Comparison of ENCODE assay signal across 8 cellular contexts in the genomic region with DNA sequence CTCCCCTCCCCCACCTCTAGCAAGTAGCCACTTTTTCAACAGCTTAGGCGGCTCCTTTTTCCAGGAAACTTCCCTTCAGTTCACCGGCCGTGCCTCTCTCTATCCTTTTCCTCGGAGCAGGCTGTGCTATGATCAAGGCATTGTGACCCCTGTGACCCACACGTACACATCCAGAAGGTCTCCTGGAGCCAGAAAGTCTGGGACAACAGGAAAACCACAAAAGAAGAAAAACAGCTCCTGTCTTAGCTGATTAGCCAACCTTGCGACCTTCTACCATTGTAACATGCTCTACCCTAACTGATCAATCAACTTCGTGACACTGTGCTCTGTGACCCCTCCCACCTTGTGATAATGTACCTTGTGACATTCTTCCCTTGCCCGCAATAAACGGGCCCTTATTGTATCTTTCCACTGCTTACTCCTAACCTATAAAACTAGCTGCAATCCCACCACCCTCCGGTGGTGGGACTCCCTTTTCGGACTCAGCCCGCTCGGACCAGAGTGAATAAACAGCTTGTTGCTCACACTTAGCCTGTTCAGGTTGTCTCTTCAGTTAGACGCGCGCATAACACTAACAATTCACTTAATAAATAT. TPM values are rescaled to one million over a fixed set of nuclear protein-coding genes. Genes with fewer than 3 reads are reported as not detected.
DNase-seq lines count a peak whose midpoint lies in the region; ATAC-seq and TF ChIP-seq lines count a peak whose summit lies in the region.

No MANE protein-coding gene starts in this region.

- H3K36me3 ChIP-seq in breast epithelium: no peaks in the 10 kb centered on the region
- no peaks in the 10 kb centered on the region for H3K36me3 ChIP-seq in skeletal muscle satellite cell (ENCODE audit: insufficient read depth, low read length)

- H3K27me3 ChIP-seq in breast epithelium (no peaks in the 10 kb centered on the region), skeletal muscle satellite cell (ENCODE audit: control insufficient read depth, insufficient read depth, low read length) (no peaks in the 10 kb centered on the region)

- intact Hi-C loops in breast epithelium (cut with DNase I; ENCODE audit: low total_unique reads): loop anchor here (5.0 kb wide), 1 partner anchor 39 kb away; no protein-coding TSS in a partner anchor

- H3K4me3 Mint-ChIP-seq in T-helper 1 cell treated with Interleukin-12 subunit alpha and Interleukin-12 subunit beta and Interleukin-4 antibody, amounts not matched to agents 30 μg/mL and 1 μg/mL, for 36 hours: peak overlapping the region; percentile 89

- H3K9me3 ChIP-seq in breast epithelium: no peaks in the 10 kb centered on the region
- no peaks in the 10 kb centered on the region for H3K9me3 ChIP-seq in skeletal muscle satellite cell (replicated peaks; ENCODE audit: low read length)

- DNase-seq in DMS53 (lab: John Stamatoyannopoulos, UW): peak; percentile 92
- DNase-seq in GOT3 (lab: John Stamatoyannopoulos, UW): peak; percentile 22
- DNase-seq in NCI-H1105 (lab: John Stamatoyannopoulos, UW): peak; percentile 66
- DNase-seq in breast epithelium (ENCODE audit: low spot score in 2 of 2): peak in 1 of 2 donors; percentile 39
- peak; percentile 65 for DNase-seq in iPS-NIHi11 (ENCODE audit: low spot score)

- peak overlapping the region; percentile 96 for H3K27ac Mint-ChIP-seq in T-helper 1 cell treated with Interleukin-12 subunit alpha and Interleukin-12 subunit beta and Interleukin-4 antibody, amounts not matched to agents 30 μg/mL and 1 μg/mL, for 36 hours

- no peaks in the 10 kb centered on the region for H3K9me3 Mint-ChIP-seq in T-helper 1 cell treated with Interleukin-12 subunit alpha and Interleukin-12 subunit beta and Interleukin-4 antibody, amounts not matched to agents 30 μg/mL and 1 μg/mL, for 36 hours

- peaks cover 49% of the 10 kb centered on the region for H3K4me1 Mint-ChIP-seq in T-helper 1 cell treated with Interleukin-12 subunit alpha and Interleukin-12 subunit beta and Interleukin-4 antibody, amounts not matched to agents 30 μg/mL and 1 μg/mL, for 36 hours (ENCODE audit: low read depth)

- H3K9ac ChIP-seq in skeletal muscle satellite cell (ENCODE audit: low read depth, low read length): peak overlapping the region; percentile 79

- H3K36me3 Mint-ChIP-seq in T-helper 1 cell treated with Interleukin-12 subunit alpha and Interleukin-12 subunit beta and Interleukin-4 antibody, amounts not matched to agents 30 μg/mL and 1 μg/mL, for 36 hours (ENCODE audit: low read depth): peaks cover 8% of the 10 kb centered on the region

- H3K4me1 ChIP-seq in breast epithelium (no peaks in the 10 kb centered on the region), skeletal muscle satellite cell (ENCODE audit: control insufficient read depth, insufficient read depth, low read length) (peaks cover 14% of the 10 kb centered on the region)

- H3K4me2 ChIP-seq in skeletal muscle satellite cell (ENCODE audit: low read length): peak overlapping the region; percentile 92

- no peak for ATAC-seq in GM19463 (IDR thresholded peaks at IDR 0.05; ENCODE audit: unreplicated experiment)

- H3K27me3 Mint-ChIP-seq in T-helper 1 cell treated with Interleukin-12 subunit alpha and Interleukin-12 subunit beta and Interleukin-4 antibody, amounts not matched to agents 30 μg/mL and 1 μg/mL, for 36 hours (ENCODE audit: low read depth): peaks cover 36% of the 10 kb centered on the region

- peak overlapping the region; percentile 49 to 85 (median 70) for H3K4me3 ChIP-seq in breast epithelium
- H3K4me3 ChIP-seq in skeletal muscle satellite cell (ENCODE audit: low read length): peak overlapping the region; percentile 82

- peak; percentile 30 to 54 (median 34) for TF ChIP-seq CTCF in breast epithelium (IDR thresholded peaks at IDR 0.05)

- TF ChIP-seq POLR2A in breast epithelium (IDR thresholded peaks at IDR 0.05): no peak

- peak overlapping the region; percentile 48 to 83 for H3K27ac ChIP-seq in breast epithelium

RNA-seq across cellular contexts. Expression of gene ZNF311, which starts 24.2 kb away (rescaled TPM):
- total RNA-seq in breast epithelium: 1 to 10 TPM in 2 of 3 donors, under 1 TPM in 1; 0.96 to 3.7 (median 2.0) TPM
- total RNA-seq in skeletal muscle satellite cell (2012; rRNA removed): 0.76 and 0.87 TPM in 2 replicates

RNA-seq across cellular contexts. Expression of gene TRIM27, which starts 57.1 kb away (rescaled TPM):
- 100 to 1,000 TPM in 1 of 3 donors, 10 to 100 TPM in 2; 38.7 to 106 (median 80.3) TPM for total RNA-seq in breast epithelium
- total RNA-seq in skeletal muscle satellite cell (2012; rRNA removed): 62.1 and 68.1 TPM in 2 replicates
